11 cellular contexts compared by ENCODE assay signal in genomic region chr17:10151667-10152496, GRCh38. TPM values are rescaled to one million over a fixed set of nuclear protein-coding genes. Genes with fewer than 3 reads are reported as not detected.
A peak's percentile ranks its signal among the peaks of the same experiment; 100 is the strongest.
DNase-seq lines count a peak whose midpoint lies in the region; ATAC-seq, FAIRE-seq and TF ChIP-seq lines count a peak whose summit lies in the region.
"Had no signal": no experiment of that assay in that cellular context is flagged by ENCODE, and none has a peak within 500 bp of the region (broad histone marks: within the 10 kb centered on the region; RNA-seq: fewer than 3 reads in every experiment).

No MANE protein-coding gene starts in this region.

- peak; percentile 20 for ATAC-seq in esophagus mucosa

- H3K27ac ChIP-seq in small intestine (ENCODE audit: low read depth in 1 of 2, low read length in 1 of 2), result peak overlapping the region in 1 of 2 donors; percentile 60
- H3K27ac ChIP-seq: VCaP had no signal

- no peak for DNase-seq in GM12892 (ENCODE audit: insufficient read length)
- peak; percentile 85 for DNase-seq in KBM-7
- DNase-seq in posterior vena cava (ENCODE audit: low spot score), result peak; percentile 49
- no peak for DNase-seq in small intestine
- no peak for DNase-seq in stimulated activated CD4-positive, alpha-beta T cell treated with anti-CD3 and anti-CD28 coated beads, Interleukin-2, amount 100 ng/mL, for 48 hours
- DNase-seq in NCI-H1694 treated with DMSO at 0.1 percent for 48 hours (lab: John Stamatoyannopoulos, UW), result no peak
- no peak for DNase-seq in NCI-H226
- DNase-seq: DMS79, NCI-H510A had no signal

- peaks cover 0 to 2% of the 10 kb centered on the region in 2 donors for H3K4me1 ChIP-seq in small intestine (ENCODE audit: control insufficient read depth in 2 of 2, insufficient read depth in 1 of 2, low read depth in 1 of 2, low read length in 1 of 2)

- FAIRE-seq in GM12892 (lab: Jason Lieb, UNC) (peak; percentile 85), small intestine (lab: Jason Lieb, UNC) (no peak)

- intact Hi-C loops in posterior vena cava (cut with DNase I), result no loop called here

- in situ Hi-C loops in KBM-7 (cut with MboI; ENCODE audit: low pct_unique_long_range_greater_than_20kb, low sequenced_read_pairs), result no loop called here

- 62 to 69% (median 64%) methylated on average over 12 of the region's 12 CpGs for whole genome bisulfite sequencing in small intestine, 3 donors

- H3K9me3 ChIP-seq in small intestine (ENCODE audit: control insufficient read depth, low read depth), result no peaks in the 10 kb centered on the region

- no peak for TF ChIP-seq POLR2A in GM12892 (IDR thresholded peaks at IDR 0.05; ENCODE audit: low read depth, low read length)

- no peaks in the 10 kb centered on the region for H3K27me3 ChIP-seq in small intestine (ENCODE audit: control insufficient read depth in 2 of 2, insufficient read depth in 2 of 2, low read length in 2 of 2)

- no peaks in the 10 kb centered on the region for H3K36me3 ChIP-seq in small intestine (ENCODE audit: control insufficient read depth in 2 of 2, insufficient read depth in 2 of 2, low read length in 2 of 2)

- H3K4me3 ChIP-seq in small intestine (ENCODE audit: low read depth in 1 of 2, low read length in 2 of 2), result no peak overlapping the region

RNA-seq across cellular contexts. Expression of gene GAS7, which starts 46.5 kb away (rescaled TPM):
- 24.4 TPM for polyA plus RNA-seq in GM12892 (2012; ENCODE audit: missing spikeins)
- total RNA-seq in esophagus mucosa, result 17.3 TPM
- total RNA-seq in posterior vena cava, result 100 to 1,000 TPM in 1 of 2 donors, 10 to 100 TPM in 1; 70.6 to 190 TPM
- 10 to 100 TPM in 1 of 3 donors, 1 to 10 TPM in 2; 1.1 to 14.9 (median 4.9) TPM for polyA plus RNA-seq in small intestine

Comparison
In these comparisons a context has a peak if more than half of its experiments do, and no peak if none do; other contexts are left out.
1. DNase-seq: peak in KBM-7 (single experiment) and posterior vena cava (single experiment); none in GM12892 (single experiment), small intestine (single experiment), stimulated activated CD4-positive, alpha-beta T cell treated with anti-CD3 and anti-CD28 coated beads, Interleukin-2, amount 100 ng/mL, for 48 hours (0 of 2), NCI-H1694 treated with DMSO at 0.1 percent for 48 hours (single experiment) and NCI-H226 (single experiment).